Comparison of ENCODE assay signal across 1 cellular context in genomic region chr1:204476563-204476962, GRCh38.
TF ChIP-seq lines count a peak whose summit lies in the region.

No MANE protein-coding gene starts in this region.

TF ChIP-seq in GM12878, 131 proteins besides CTCF, POLR2A, EP300 and RAD21:
- TF ChIP-seq RB1 (IDR thresholded peaks at IDR 0.05; ENCODE audit: borderline replicate concordance): no peak
- TF ChIP-seq RUNX3 (IDR thresholded peaks at IDR 0.05; ENCODE audit: low read length): 0 out of 2 replicates have a peak, but pooled peaks have one; percentile 6
